Comparison of ENCODE assay signal across 8 cellular contexts in the genomic region with DNA sequence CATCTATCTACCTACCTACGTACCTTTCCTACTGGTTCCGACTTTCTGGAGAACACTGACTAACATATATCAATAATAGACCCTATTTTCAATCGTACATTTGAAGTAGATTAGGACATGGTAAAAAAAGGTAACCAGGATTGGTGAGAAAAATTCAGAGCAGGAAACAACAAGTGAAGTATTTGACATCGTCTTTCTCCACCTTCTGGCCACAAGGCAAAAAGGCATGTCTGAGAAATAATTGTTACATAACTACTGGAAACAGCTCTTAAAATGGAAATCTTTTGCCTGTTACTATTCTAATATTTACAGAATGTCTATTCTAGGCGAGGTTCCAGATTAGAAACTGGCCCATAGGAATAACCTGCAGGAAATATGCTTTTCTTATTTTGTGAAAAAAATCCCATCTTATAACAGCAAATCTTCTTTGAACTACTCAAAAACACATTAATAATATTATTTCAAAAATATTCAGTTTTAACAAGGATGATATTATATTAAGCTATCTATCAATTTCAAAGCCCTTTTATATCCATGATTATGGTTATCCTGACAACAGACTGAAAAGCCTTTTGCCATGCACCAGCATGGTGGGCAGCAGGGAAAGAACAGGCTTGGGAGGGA.
DNase-seq lines count a peak whose midpoint lies in the region; ATAC-seq and TF ChIP-seq lines count a peak whose summit lies in the region.

No MANE protein-coding gene starts in this region.

- H3K4me1 ChIP-seq in CD4-positive, CD25-positive, alpha-beta regulatory T cell (ENCODE audit: control insufficient read depth, insufficient read depth, low read length, poor library complexity, severe bottlenecking), result no peaks in the 10 kb centered on the region
- H3K4me1 ChIP-seq in body of pancreas, result peaks cover 5% of the 10 kb centered on the region
- peaks cover 0 to 3% of the 10 kb centered on the region in 2 donors for H3K4me1 ChIP-seq in uterus

- H3K27me3 ChIP-seq in CD4-positive, CD25-positive, alpha-beta regulatory T cell (ENCODE audit: control insufficient read depth, insufficient read depth, low read length), result no peaks in the 10 kb centered on the region
- H3K27me3 ChIP-seq in body of pancreas (no peaks in the 10 kb centered on the region), uterus (no peaks in the 10 kb centered on the region)

- 10 to 22% methylated on average over 5 of the region's 5 CpGs for WGBS in body of pancreas, 2 donors

- no peak overlapping the region for H3K4me3 ChIP-seq in CD4-positive, CD25-positive, alpha-beta regulatory T cell (ENCODE audit: low read depth, low read length)
- no peak overlapping the region for H3K4me3 ChIP-seq in body of pancreas
- H3K4me3 ChIP-seq in uterus, result no peak overlapping the region

- no peak overlapping the region for H3K27ac Mint-ChIP-seq in CD4-positive, CD25-positive, alpha-beta regulatory T cell

- H3K36me3 ChIP-seq in CD4-positive, CD25-positive, alpha-beta regulatory T cell (ENCODE audit: control insufficient read depth, insufficient read depth, low read length), result no peaks in the 10 kb centered on the region
- H3K36me3 ChIP-seq in body of pancreas (replicated peaks in 1 of 2; ENCODE audit: insufficient read depth in 1 of 2, low read depth in 2 of 2) (no peaks in the 10 kb centered on the region), uterus (no peaks in the 10 kb centered on the region)

- H3K4me3 Mint-ChIP-seq in CD4-positive, CD25-positive, alpha-beta regulatory T cell, result no peak overlapping the region

- no peak for TF ChIP-seq POLR2A in body of pancreas (IDR thresholded peaks at IDR 0.05)
- TF ChIP-seq POLR2A in uterus (IDR thresholded peaks at IDR 0.05), result no peak

- H3K27me3 Mint-ChIP-seq in CD4-positive, CD25-positive, alpha-beta regulatory T cell, result peaks cover 10% of the 10 kb centered on the region

- no peaks in the 10 kb centered on the region for H3K36me3 Mint-ChIP-seq in CD4-positive, CD25-positive, alpha-beta regulatory T cell

- TF ChIP-seq CTCF in body of pancreas (IDR thresholded peaks at IDR 0.05) (peak; percentile 51 to 97 (median 86)), uterus (IDR thresholded peaks at IDR 0.05) (peak; percentile 42 to 91 (median 69))

- intact Hi-C loops in body of pancreas (cut with DNase I), result loop anchor here (10.0 kb wide), 1 partner anchor 186 kb away; no protein-coding TSS in a partner anchor
- intact Hi-C loops in uterus (cut with DNase I; ENCODE audit: low total_unique reads), result no loop called here

- ATAC-seq in CD4-positive, CD25-positive, alpha-beta regulatory T cell (ENCODE audit: low read depth in 2 of 2), result no peak
- ATAC-seq in GM19395 (IDR thresholded peaks at IDR 0.05; ENCODE audit: unreplicated experiment) (peak; percentile 66), body of pancreas (peak; percentile 84), GM21619 (IDR thresholded peaks at IDR 0.05; ENCODE audit: unreplicated experiment) (no peak), HG03521 (IDR thresholded peaks at IDR 0.05; ENCODE audit: unreplicated experiment) (no peak)

- no peaks in the 10 kb centered on the region for H3K9me3 Mint-ChIP-seq in CD4-positive, CD25-positive, alpha-beta regulatory T cell

- H3K4me1 Mint-ChIP-seq in CD4-positive, CD25-positive, alpha-beta regulatory T cell, result no peaks in the 10 kb centered on the region

- peak; percentile 11 to 40 (median 20) for DNase-seq in CD4-positive, CD25-positive, alpha-beta regulatory T cell
- DNase-seq in NCI-H2196 treated with DMSO at 0.1 percent for 48 hours (lab: John Stamatoyannopoulos, UW; ENCODE audit: unreplicated experiment) (peak; percentile 5), body of pancreas (peak; percentile 41 to 68 (median 56)), kidney glomerular epithelial cell (lab: John Stamatoyannopoulos, UW) (peak; percentile 41), uterus (peak in 1 of 2 donors; percentile 30)

- no peaks in the 10 kb centered on the region for H3K9me3 ChIP-seq in CD4-positive, CD25-positive, alpha-beta regulatory T cell (ENCODE audit: control insufficient read depth in 2 of 2, low read length in 2 of 2)
- H3K9me3 ChIP-seq in body of pancreas, result no peaks in the 10 kb centered on the region
- no peaks in the 10 kb centered on the region for H3K9me3 ChIP-seq in uterus

- H3K27ac ChIP-seq in CD4-positive, CD25-positive, alpha-beta regulatory T cell (ENCODE audit: insufficient read depth, low read length, poor library complexity, severe bottlenecking), result no peak overlapping the region
- no peak overlapping the region for H3K27ac ChIP-seq in body of pancreas
- peak overlapping the region in 1 of 2 donors; percentile 37 for H3K27ac ChIP-seq in uterus

Comparison
In these comparisons a context has a peak if more than half of its experiments do, and no peak if none do; other contexts are left out.
1. ATAC-seq: peak in GM19395 (single experiment) and body of pancreas (single experiment); none in CD4-positive, CD25-positive, alpha-beta regulatory T cell (0 of 2), GM21619 (single experiment) and HG03521 (single experiment).